8 cellular contexts compared by ENCODE assay signal in genomic region chr15:43749690-43750345, GRCh38. TPM values are rescaled to one million over a fixed set of nuclear protein-coding genes. Genes with fewer than 3 reads are reported as not detected.
DNase-seq lines count a peak whose midpoint lies in the region; ATAC-seq and TF ChIP-seq lines count a peak whose summit lies in the region.

No MANE protein-coding gene starts in this region.

- H3K4me1 ChIP-seq in osteoblast (ENCODE audit: insufficient read depth, low read length) (peaks cover 11% of the 10 kb centered on the region), gastroesophageal sphincter (peaks cover 0 to 67% (median 21%) of the 10 kb centered on the region in 3 donors)

- peaks cover 67% of the 10 kb centered on the region for H4K20me1 ChIP-seq in osteoblast (ENCODE audit: insufficient read depth, low read length)

- peak; percentile 46 for DNase-seq in activated naive CD4-positive, alpha-beta T cell treated with anti-CD3 and anti-CD28 coated beads, Interleukin-2, amount 50 U/mL, for 16 hours
- DNase-seq in osteoblast (ENCODE audit: insufficient read length, low spot score, missing footprints), result no peak
- no peak for DNase-seq in DMS79 treated with DMSO at 0.1 percent for 48 hours (lab: John Stamatoyannopoulos, UW)

- no peak for TF ChIP-seq POLR2A in gastroesophageal sphincter (IDR thresholded peaks at IDR 0.05)

- H3K36me3 ChIP-seq in osteoblast (ENCODE audit: insufficient read depth, low read length), result peaks cover 28% of the 10 kb centered on the region
- peaks cover 0 to 22% of the 10 kb centered on the region in 2 donors for H3K36me3 ChIP-seq in gastroesophageal sphincter

- no peaks in the 10 kb centered on the region for H3K9me3 ChIP-seq in osteoblast (ENCODE audit: low read depth, low read length)
- no peaks in the 10 kb centered on the region for H3K9me3 ChIP-seq in gastroesophageal sphincter

- 43 to 80% methylated on average over 9 to 11 of the region's 12 CpGs for WGBS in gastroesophageal sphincter (ENCODE audit: low coverage in 1 of 2), 2 donors

- H3K27me3 ChIP-seq in osteoblast (ENCODE audit: insufficient read depth, low read length) (no peaks in the 10 kb centered on the region), gastroesophageal sphincter (no peaks in the 10 kb centered on the region)

- H2AFZ ChIP-seq in osteoblast (ENCODE audit: low read length), result no peak overlapping the region

- TF ChIP-seq EP300 in gastroesophageal sphincter (IDR thresholded peaks at IDR 0.05), result no peak

- ATAC-seq in GM19043 (IDR thresholded peaks at IDR 0.05; ENCODE audit: low read depth, unreplicated experiment) (peak; percentile 48), HG03432 (IDR thresholded peaks at IDR 0.05; ENCODE audit: unreplicated experiment) (peak; percentile 54), HG02938 (IDR thresholded peaks at IDR 0.05; ENCODE audit: unreplicated experiment) (no peak), GM19351 (IDR thresholded peaks at IDR 0.05; ENCODE audit: unreplicated experiment) (no peak), gastroesophageal sphincter (no peak)

- H3K4me3 ChIP-seq in osteoblast (ENCODE audit: insufficient read depth, low read length) (peak overlapping the region; percentile 39), gastroesophageal sphincter (peak overlapping the region in 1 of 2 donors; percentile 6)

- H3K4me2 ChIP-seq in osteoblast (ENCODE audit: insufficient read depth, low read length), result peak overlapping the region; percentile 74

- H3K79me2 ChIP-seq in osteoblast (ENCODE audit: insufficient read depth, low read length), result peaks cover 87% of the 10 kb centered on the region

- TF ChIP-seq CTCF in osteoblast (IDR thresholded peaks at IDR 0.05; ENCODE audit: extremely low read depth, low read depth, low read length) (no peak), gastroesophageal sphincter (IDR thresholded peaks at IDR 0.05) (no peak)

- H3K27ac ChIP-seq in osteoblast (ENCODE audit: low read depth, low read length), result no peak overlapping the region
- peak overlapping the region in 2 of 4 donors; percentile 1 to 19 for H3K27ac ChIP-seq in gastroesophageal sphincter

RNA-seq across cellular contexts. Expression of gene PDIA3, which starts 3.6 kb away (rescaled TPM):
- total RNA-seq in osteoblast (160 and 173 TPM in 2 replicates), gastroesophageal sphincter (100 to 1,000 TPM in 3 of 4 donors, 10 to 100 TPM in 1; 85.3 to 141 (median 113) TPM)

RNA-seq across cellular contexts. Expression of gene ELL3, which starts 26.9 kb away (rescaled TPM):
- 1.2 and 3.6 TPM in 2 replicates for total RNA-seq in osteoblast
- total RNA-seq in gastroesophageal sphincter, result 1 to 10 TPM; 5.1 to 6.6 (median 5.8) TPM

RNA-seq across cellular contexts. Expression of gene SERF2, which starts 42.3 kb away (rescaled TPM):
- total RNA-seq in osteoblast (432 and 461 TPM in 2 replicates), gastroesophageal sphincter (100 to 1,000 TPM; 518 to 789 (median 702) TPM)

RNA-seq across cellular contexts. Expression of gene SERINC4, which starts 50.2 kb away (rescaled TPM):
- total RNA-seq in osteoblast, result not detected in 2 replicates
- under 1 TPM in 1 of 4 donors, not detected in 3; 0.39 TPM for total RNA-seq in gastroesophageal sphincter

RNA-seq across cellular contexts. Expression of gene HYPK, which starts 50.6 kb away (rescaled TPM):
- total RNA-seq in osteoblast (5.4 and 6.5 TPM in 2 replicates), gastroesophageal sphincter (1 to 10 TPM; 3.7 to 8.4 (median 7.7) TPM)

Comparison
In these comparisons a context has a peak if more than half of its experiments do, and no peak if none do; other contexts are left out.
1. ATAC-seq: peak in GM19043 (single experiment) and HG03432 (single experiment); none in HG02938 (single experiment), GM19351 (single experiment) and gastroesophageal sphincter (single experiment).